16 cellular contexts compared by ENCODE assay signal in genomic region chr4:112896326-112896892, GRCh38.
DNase-seq lines count a peak whose midpoint lies in the region; ATAC-seq and TF ChIP-seq lines count a peak whose summit lies in the region.
"Had no signal": no experiment of that assay in that cellular context is flagged by ENCODE, and none has a peak within 500 bp of the region (broad histone marks: within the 10 kb centered on the region; RNA-seq: fewer than 3 reads in every experiment).

No MANE protein-coding gene starts in this region.

- no peaks in the 10 kb centered on the region for H3K36me3 Mint-ChIP-seq in nephron (ENCODE audit: low read depth)

- POLR2A ChIA-PET in HEK293 (lab: Yijun Ruan, JAX) = no interaction called here

- no peak for ATAC-seq in thoracic aorta (ENCODE audit: insufficient number of reproducible peaks, low FRiP score, low read depth)
- ATAC-seq in HG03342 (IDR thresholded peaks at IDR 0.05; ENCODE audit: unreplicated experiment) = no peak
- ATAC-seq in HG03025 (IDR thresholded peaks at IDR 0.05; ENCODE audit: low FRiP score, unreplicated experiment) = no peak
- no peak for ATAC-seq in GM18858 (IDR thresholded peaks at IDR 0.05; ENCODE audit: unreplicated experiment)
- no peak for ATAC-seq in GM18502 (IDR thresholded peaks at IDR 0.05; ENCODE audit: poor library complexity, unreplicated experiment)
- ATAC-seq: SK-N-SH treated with all-trans-retinoic acid at 6 μM for 48 hours had no signal

- H3K27me3 ChIP-seq in thoracic aorta (replicated peaks; ENCODE audit: insufficient read depth) = no peaks in the 10 kb centered on the region
- H3K27me3 ChIP-seq: esophagus squamous epithelium, heart right ventricle had no signal

- H3K4me1 ChIP-seq in HEK293 (ENCODE audit: control insufficient read depth, insufficient read depth, low read length) = 0 out of 2 replicates have a peak, but pooled peaks cover 3% of the 10 kb centered on the region
- H3K4me1 ChIP-seq in thoracic aorta (ENCODE audit: control insufficient read depth in 1 of 2, low read depth in 2 of 2) = peaks cover 0 to 17% of the 10 kb centered on the region in 2 donors
- H3K4me1 ChIP-seq: esophagus squamous epithelium had no signal

- no peaks in the 10 kb centered on the region for H3K9me3 Mint-ChIP-seq in nephron

- peak overlapping the region; percentile 97 to 98 (median 98) for H3K27ac Mint-ChIP-seq in nephron

- TF ChIP-seq CTCF in HEK293 (tag by site-specific recombination; IDR thresholded peaks at IDR 0.05) = no peak
- no peak for TF ChIP-seq CTCF in coronary artery (IDR thresholded peaks at IDR 0.05)
- no peak for TF ChIP-seq CTCF in nephron (IDR thresholded peaks at IDR 0.05; ENCODE audit: unreplicated experiment in 3 of 3)
- TF ChIP-seq CTCF in thoracic aorta (IDR thresholded peaks at IDR 0.05) = no peak

- CTCF ChIA-PET in HEK293 (lab: Yijun Ruan, JAX) = interaction anchor here (0.6 to 1.3 kb wide), 2 partner anchors 10 to 502 kb away, joined by 3 to 5 read pairs; no protein-coding TSS in a partner anchor

- H3K4me3 Mint-ChIP-seq in nephron = peak overlapping the region; percentile 18 to 60 (median 53)

- no peaks in the 10 kb centered on the region for H3K27me3 Mint-ChIP-seq in nephron (ENCODE audit: low read depth)

- H3K36me3 ChIP-seq in HEK293 (ENCODE audit: control insufficient read depth in 2 of 2, insufficient read depth in 1 of 2, low read length in 2 of 2) (no peaks in the 10 kb centered on the region), thoracic aorta (no peaks in the 10 kb centered on the region)
- H3K36me3 ChIP-seq: esophagus squamous epithelium, heart right ventricle had no signal

- DNase-seq in coronary artery (ENCODE audit: low spot score) (no peak), thoracic aorta (ENCODE audit: low spot score) (no peak)
- DNase-seq: activated effector memory CD4-positive, alpha-beta T cell treated with Interleukin-2 at 50 U/mL for 16 hours; dermis blood vessel endothelial cell; esophagus squamous epithelium; heart right ventricle; KG1; NCI-H1092 treated with DMSO at 0.1 percent for 48 hours; psoas muscle had no signal

- H3K27ac ChIP-seq in HEK293 (ENCODE audit: extremely low read depth, low read depth, low read length) = no peak overlapping the region
- H3K27ac ChIP-seq in coronary artery = peak overlapping the region in 1 of 2 donors; percentile 24
- H3K27ac ChIP-seq in thoracic aorta = peak overlapping the region; percentile 9 to 25
- H3K27ac ChIP-seq: psoas muscle had no signal

- no peak overlapping the region for H3K4me3 ChIP-seq in HEK293 (ENCODE audit: low read depth, low read length)
- H3K4me3 ChIP-seq in coronary artery = peak overlapping the region; percentile 22
- H3K4me3 ChIP-seq in thoracic aorta = peak overlapping the region; percentile 9
- H3K4me3 ChIP-seq: heart right ventricle, psoas muscle had no signal

- H3K9me3 ChIP-seq in HEK293 (ENCODE audit: control insufficient read depth, insufficient read depth, low read depth, low read length) (no peaks in the 10 kb centered on the region), thoracic aorta (no peaks in the 10 kb centered on the region)
- H3K9me3 ChIP-seq: esophagus squamous epithelium, heart right ventricle, psoas muscle had no signal

- H3K4me1 Mint-ChIP-seq in nephron = peaks cover 30% of the 10 kb centered on the region

TF ChIP-seq in HEK293, 187 proteins besides CTCF, POLR2A, EP300 and RAD21:
- peak; percentile 73; the same call in 1 of the 2 replicates for TF ChIP-seq PRDM4 (tag by site-specific recombination; IDR thresholded peaks at IDR 0.05)
- TF ChIP-seq ZNF404 (tag by site-specific recombination; IDR thresholded peaks at IDR 0.05) = no peak
- TF ChIP-seq PRDM6 (tag by site-specific recombination; IDR thresholded peaks at IDR 0.05) = peak; percentile 41
- no peak for TF ChIP-seq ZNF747 (tag by site-specific recombination; IDR thresholded peaks at IDR 0.05)
- TF ChIP-seq ZNF830 (tag by site-specific recombination; IDR thresholded peaks at IDR 0.05; ENCODE audit: low read depth) = no peak
